8 cellular contexts compared by ENCODE assay signal in the genomic region with DNA sequence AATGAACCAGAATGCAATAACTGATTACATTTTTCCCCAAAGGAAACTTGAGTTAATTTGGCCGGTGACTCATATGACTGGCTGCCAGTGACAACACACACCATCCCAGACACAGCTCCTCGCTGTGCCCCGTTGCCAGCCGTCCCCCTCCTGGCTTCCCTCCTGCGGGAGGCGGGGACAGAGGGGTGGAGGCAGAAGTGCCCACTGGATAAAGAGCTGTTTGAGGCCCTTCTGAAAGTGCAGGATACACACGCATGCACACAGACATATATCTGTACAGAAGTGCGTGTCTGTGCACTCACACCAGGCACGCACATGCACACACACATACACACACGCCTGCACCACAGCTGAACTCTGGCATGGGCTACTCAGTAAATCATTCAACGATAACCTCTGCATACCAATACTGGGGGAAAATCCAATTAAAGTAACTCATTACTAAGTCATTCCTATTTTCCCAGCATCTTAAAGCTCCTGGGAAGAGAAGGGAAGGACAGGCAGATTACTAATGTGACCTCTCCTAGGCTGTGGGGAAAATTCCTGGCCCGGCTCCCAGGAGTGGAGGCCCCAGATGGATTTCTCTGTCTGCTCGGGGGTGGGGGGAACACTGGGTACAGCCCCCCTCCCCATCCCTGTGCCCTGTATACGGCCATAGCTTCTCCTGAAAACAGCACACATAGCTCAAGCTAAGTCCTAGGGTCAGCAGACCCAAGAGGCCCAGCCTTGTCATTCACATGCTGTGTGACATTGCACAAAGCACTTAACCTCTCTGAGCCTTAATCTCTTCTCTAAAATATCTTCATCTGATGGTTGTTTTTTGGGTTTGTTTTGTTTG. TPM values are rescaled to one million over a fixed set of nuclear protein-coding genes. Genes with fewer than 3 reads are reported as not detected.
A peak's percentile ranks its signal among the peaks of the same experiment; 100 is the strongest.
DNase-seq lines count a peak whose midpoint lies in the region; ATAC-seq lines count a peak whose summit lies in the region.

No MANE protein-coding gene starts in this region.

- H3K4me1 ChIP-seq in skeletal muscle tissue (ENCODE audit: control insufficient read depth in 3 of 3, insufficient read depth in 3 of 3, low read length in 3 of 3) = peaks cover 11 to 14% (median 13%) of the 10 kb centered on the region in 3 donors

- no peaks in the 10 kb centered on the region for H3K9me3 ChIP-seq in skeletal muscle tissue (ENCODE audit: control insufficient read depth in 3 of 3, low read length in 3 of 3)

- no peaks in the 10 kb centered on the region for H3K27me3 ChIP-seq in skeletal muscle tissue (ENCODE audit: control insufficient read depth in 3 of 3, insufficient read depth in 3 of 3, low read length in 3 of 3)

- no peaks in the 10 kb centered on the region for H3K36me3 ChIP-seq in skeletal muscle tissue (ENCODE audit: control insufficient read depth in 3 of 3, insufficient read depth in 3 of 3, low read length in 3 of 3)

- H3K9ac ChIP-seq in skeletal muscle tissue (ENCODE audit: low read depth in 1 of 3, low read length in 3 of 3) = no peak overlapping the region

- no peak overlapping the region for H3K27ac ChIP-seq in skeletal muscle tissue (ENCODE audit: low read depth, low read length)

- peak overlapping the region in 2 of 3 donors; percentile 8 to 22 for H3K4me3 ChIP-seq in skeletal muscle tissue (ENCODE audit: low read length in 3 of 3)

- DNase-seq in HK-2 (ENCODE audit: unreplicated experiment) = peak; percentile 82
- DNase-seq in amniotic epithelial cell (ENCODE audit: low read depth) = peak; percentile 81
- DNase-seq in hypothalamus (lab: John Stamatoyannopoulos, UW) = peak in 30 of 51 donors; percentile 1 to 75 (median 9)
- DNase-seq in NCI-H1694 (lab: John Stamatoyannopoulos, UW) = no peak
- DNase-seq in cortex of kidney (lab: John Stamatoyannopoulos, UW) = no peak

- ATAC-seq in HG02642 (IDR thresholded peaks at IDR 0.05; ENCODE audit: poor library complexity, unreplicated experiment) (no peak), GM18858 (IDR thresholded peaks at IDR 0.05; ENCODE audit: unreplicated experiment) (no peak)

RNA-seq across cellular contexts. Expression of gene MYL10, which starts 52.3 kb away (rescaled TPM):
- 8.4 TPM for total RNA-seq in skeletal muscle tissue

Comparison
In these comparisons a context has a peak if more than half of its experiments do, and no peak if none do; other contexts are left out.
1. DNase-seq: peak in HK-2 (single experiment), amniotic epithelial cell (single experiment) and hypothalamus (30 of 51); none in NCI-H1694 (single experiment) and cortex of kidney (single experiment).